27 cellular contexts compared by ENCODE assay signal in genomic region chr12:25764409-25764808, GRCh38.
A peak's percentile ranks its signal among the peaks of the same experiment; 100 is the strongest.
DNase-seq lines count a peak whose midpoint lies in the region; ATAC-seq, FAIRE-seq and TF ChIP-seq lines count a peak whose summit lies in the region.
"Had no signal": no experiment of that assay in that cellular context is flagged by ENCODE, and none has a peak within 500 bp of the region (broad histone marks: within the 10 kb centered on the region; RNA-seq: fewer than 3 reads in every experiment).

No MANE protein-coding gene starts in this region.

- FAIRE-seq in D721Med (lab: Jason Lieb, UNC) (peak; percentile 11), H54 (lab: Jason Lieb, UNC) (peak; percentile 57)
- FAIRE-seq: G401.6, GM12878 had no signal

- no peak overlapping the region for H3K27ac Mint-ChIP-seq in immature natural killer cell
- H3K27ac Mint-ChIP-seq: GM23338 had no signal

- DNase-seq in D721Med (ENCODE audit: insufficient read length, low spot score), result no peak
- DNase-seq in H54 (ENCODE audit: insufficient read length, low spot score), result no peak
- peak; percentile 54 for DNase-seq in fibroblast of the aortic adventitia (ENCODE audit: low read depth)
- DNase-seq in immature natural killer cell, result no peak
- DNase-seq in erythroblast (lab: John Stamatoyannopoulos, UW), result no peak
- DNase-seq: ACHN; Calu3; DMS153; KG1; MG63; NCI-H1105 treated with DMSO at 0.1 percent for 48 hours; NCI-H146; NCI-H2029; NCI-H446; NCI-H524 treated with DMSO at 0.1 percent for 48 hours; NCI-H774; NK-92 treated with Interleukin-12 subunit alpha and Interleukin-12 subunit beta, amount 100 ng/mL, for 24 hours; PC-9; T-helper 1 cell had no signal

- ATAC-seq in GM18519 (IDR thresholded peaks at IDR 0.05; ENCODE audit: low FRiP score, unreplicated experiment) (no peak), GM18909 (IDR thresholded peaks at IDR 0.05; ENCODE audit: poor library complexity, unreplicated experiment) (no peak)
- ATAC-seq: GM12878, GM23338, Right ventricle myocardium inferior had no signal

- no peaks in the 10 kb centered on the region for H3K9me3 Mint-ChIP-seq in immature natural killer cell
- H3K9me3 Mint-ChIP-seq: GM23338 had no signal

- H3K27me3 Mint-ChIP-seq in immature natural killer cell (ENCODE audit: low read depth in 3 of 3), result peaks cover 0 to 1% (median 0%) of the 10 kb centered on the region in 3 donors

- H3K36me3 Mint-ChIP-seq in immature natural killer cell, result no peaks in the 10 kb centered on the region

- H3K4me3 Mint-ChIP-seq in immature natural killer cell, result no peak overlapping the region
- H3K4me3 Mint-ChIP-seq: GM23338 had no signal

- H3K4me3 ChIP-seq in fibroblast of the aortic adventitia (ENCODE audit: low read depth, low read length), result no peak overlapping the region
- H3K4me3 ChIP-seq: GM12878, GM23338, HAP-1, MG63, PC-9, SJSA1 had no signal

- no peak for TF ChIP-seq POLR2A in H54 (IDR thresholded peaks at IDR 0.05; ENCODE audit: low read depth, low read length)
- no peak for TF ChIP-seq POLR2A in erythroblast (IDR thresholded peaks at IDR 0.05; ENCODE audit: low read length)

- no peak for TF ChIP-seq CTCF in D721Med (IDR thresholded peaks at IDR 0.05; ENCODE audit: insufficient read depth, missing control alignments)
- no peak for TF ChIP-seq CTCF in fibroblast of the aortic adventitia (IDR thresholded peaks at IDR 0.05; ENCODE audit: insufficient read depth, low read length)

- H3K4me1 Mint-ChIP-seq in immature natural killer cell, result no peaks in the 10 kb centered on the region
- H3K4me1 Mint-ChIP-seq: GM23338 had no signal
